Comparison of ENCODE assay signal across 12 cellular contexts in genomic region chr6:4351506-4351852, GRCh38.
DNase-seq lines count a peak whose midpoint lies in the region; ATAC-seq and TF ChIP-seq lines count a peak whose summit lies in the region.
"Had no signal": no experiment of that assay in that cellular context is flagged by ENCODE, and none has a peak within 500 bp of the region (broad histone marks: within the 10 kb centered on the region; RNA-seq: fewer than 3 reads in every experiment).

No MANE protein-coding gene starts in this region.

- intact Hi-C loops in head of caudate nucleus (cut with DNase I), result no loop called here

- H3K4me3 ChIP-seq in RWPE2 (ENCODE audit: severe bottlenecking) (no peak overlapping the region), thoracic aorta (peak overlapping the region; percentile 49)

- H3K36me3 Mint-ChIP-seq in mesothelial cell of epicardium, result no peaks in the 10 kb centered on the region

- H3K9me3 ChIP-seq in RWPE2 (ENCODE audit: severe bottlenecking) (no peaks in the 10 kb centered on the region), thoracic aorta (no peaks in the 10 kb centered on the region)

- H3K4me1 ChIP-seq in RWPE2 (ENCODE audit: insufficient read depth, poor library complexity, severe bottlenecking) (peaks cover 35% of the 10 kb centered on the region), thoracic aorta (ENCODE audit: control insufficient read depth in 1 of 2, low read depth in 2 of 2) (peaks cover 5 to 20% of the 10 kb centered on the region in 2 donors)

- no peaks in the 10 kb centered on the region for H3K36me3 ChIP-seq in RWPE2 (ENCODE audit: low read depth)
- H3K36me3 ChIP-seq in thoracic aorta, result no peaks in the 10 kb centered on the region

- peak overlapping the region; percentile 43 for H3K4me3 Mint-ChIP-seq in mesothelial cell of epicardium

- no peaks in the 10 kb centered on the region for H3K27me3 Mint-ChIP-seq in mesothelial cell of epicardium (ENCODE audit: low read depth)

- H3K27me3 ChIP-seq in RWPE2 (ENCODE audit: insufficient read depth, poor library complexity, severe bottlenecking) (no peaks in the 10 kb centered on the region), thoracic aorta (replicated peaks; ENCODE audit: insufficient read depth) (no peaks in the 10 kb centered on the region)

- ATAC-seq in RWPE2 (ENCODE audit: low read depth) (no peak), thoracic aorta (ENCODE audit: insufficient number of reproducible peaks, low FRiP score, low read depth) (peak; percentile 16), GM21737 (IDR thresholded peaks at IDR 0.05; ENCODE audit: unreplicated experiment) (no peak), GM19351 (IDR thresholded peaks at IDR 0.05; ENCODE audit: unreplicated experiment) (no peak)

- peak overlapping the region; percentile 62 for H3K27ac ChIP-seq in RWPE2 (ENCODE audit: poor library complexity, severe bottlenecking)
- H3K27ac ChIP-seq in epithelial cell of prostate, result peak overlapping the region; percentile 63
- peak overlapping the region; percentile 52 to 62 for H3K27ac ChIP-seq in thoracic aorta

- H3K9me3 Mint-ChIP-seq in mesothelial cell of epicardium, result no peaks in the 10 kb centered on the region

- no peak for TF ChIP-seq CTCF in RWPE2 (IDR thresholded peaks at IDR 0.05; ENCODE audit: poor library complexity, severe bottlenecking)
- TF ChIP-seq CTCF in mesothelial cell of epicardium (IDR thresholded peaks at IDR 0.05; ENCODE audit: unreplicated experiment), result no peak
- TF ChIP-seq CTCF in thoracic aorta (IDR thresholded peaks at IDR 0.05), result no peak

- H3K27ac Mint-ChIP-seq in mesothelial cell of epicardium, result peak overlapping the region; percentile 75

- DNase-seq in RWPE2 (ENCODE audit: low spot score) (no peak), epithelial cell of prostate (ENCODE audit: low read depth, low spot score) (no peak), mesothelial cell of epicardium (ENCODE audit: low spot score in 2 of 2, unreplicated experiment in 2 of 2) (no peak), thoracic aorta (ENCODE audit: low spot score) (no peak), head of caudate nucleus (no peak), dedifferentiated amniotic fluid mesenchymal stem cell (ENCODE audit: extremely low spot score) (no peak)
- DNase-seq: activated T-cell treated with anti-CD3 and anti-CD28 coated beads for 4 hours, H7, NCI-H2171 treated with DMSO at 0.1 percent for 48 hours, RPMI8226 had no signal

- H3K4me1 Mint-ChIP-seq in mesothelial cell of epicardium, result peaks cover 28% of the 10 kb centered on the region
